Comparison of ENCODE assay signal across 1 cellular context in the genomic region with DNA sequence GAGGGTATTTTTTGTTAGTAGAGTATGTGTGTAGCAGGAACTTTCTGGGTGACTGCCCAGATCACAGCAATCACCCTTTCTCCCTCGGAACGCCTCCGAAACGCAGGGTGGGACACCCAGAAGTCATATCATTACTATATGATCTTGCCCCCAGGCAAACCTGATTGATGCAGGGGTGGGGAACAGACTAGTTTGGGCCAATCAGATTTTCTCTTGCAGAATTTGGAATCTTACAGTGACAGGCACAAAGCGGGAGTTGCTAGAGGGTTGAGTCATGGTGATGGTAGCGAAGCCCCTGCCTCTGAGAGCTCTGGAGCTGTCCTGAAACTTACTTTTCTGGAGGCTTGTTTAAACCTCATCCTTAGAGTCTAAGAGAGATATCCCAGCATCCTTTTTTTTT.
TF ChIP-seq lines count a peak whose summit lies in the region.

No MANE protein-coding gene starts in this region.

TF ChIP-seq in K562, 482 proteins besides CTCF, POLR2A, EP300 and RAD21 (continued from another document):
- TF ChIP-seq ARNT (IDR thresholded peaks at IDR 0.05) (0 out of 4 replicates have a peak, but pooled peaks of 1 of the 2 experiments have one; percentile 38), FOXJ3 (CRISPR knock-in tag; IDR thresholded peaks at IDR 0.05) (no peak), PHB (CRISPR knock-in tag; IDR thresholded peaks at IDR 0.05) (no peak), NFE2 (IDR thresholded peaks at IDR 0.05; ENCODE audit: low read depth) (0 out of 2 replicates have a peak, but pooled peaks have one; percentile 30), JUND (IDR thresholded peaks at IDR 0.05; ENCODE audit: borderline replicate concordance, low read depth, low read length) (0 out of 2 replicates have a peak, but pooled peaks have one; percentile 22), JUND (tag; IDR thresholded peaks at IDR 0.05; ENCODE audit: borderline replicate concordance, low read depth, low read length) (no peak)
- TF ChIP-seq, protein P1, sequence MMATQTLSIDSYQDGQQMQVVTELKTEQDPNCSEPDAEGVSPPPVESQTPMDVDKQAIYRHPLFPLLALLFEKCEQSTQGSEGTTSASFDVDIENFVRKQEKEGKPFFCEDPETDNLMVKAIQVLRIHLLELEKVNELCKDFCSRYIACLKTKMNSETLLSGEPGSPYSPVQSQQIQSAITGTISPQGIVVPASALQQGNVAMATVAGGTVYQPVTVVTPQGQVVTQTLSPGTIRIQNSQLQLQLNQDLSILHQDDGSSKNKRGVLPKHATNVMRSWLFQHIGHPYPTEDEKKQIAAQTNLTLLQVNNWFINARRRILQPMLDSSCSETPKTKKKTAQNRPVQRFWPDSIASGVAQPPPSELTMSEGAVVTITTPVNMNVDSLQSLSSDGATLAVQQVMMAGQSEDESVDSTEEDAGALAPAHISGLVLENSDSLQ (IDR thresholded peaks at IDR 0.05) = peak; percentile 54
- TF ChIP-seq, protein P2, sequence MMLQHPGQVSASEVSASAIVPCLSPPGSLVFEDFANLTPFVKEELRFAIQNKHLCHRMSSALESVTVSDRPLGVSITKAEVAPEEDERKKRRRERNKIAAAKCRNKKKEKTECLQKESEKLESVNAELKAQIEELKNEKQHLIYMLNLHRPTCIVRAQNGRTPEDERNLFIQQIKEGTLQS (IDR thresholded peaks at IDR 0.05) = peak; percentile 53
- TF ChIP-seq, protein P2 (CRISPR knock-in tag; conservative IDR thresholded peaks at IDR 0.05) = no peak
